Comparison of ENCODE assay signal across 11 cellular contexts in genomic region chr16:71933913-71934696, GRCh38. TPM values are rescaled to one million over a fixed set of nuclear protein-coding genes. Genes with fewer than 3 reads are reported as not detected.
DNase-seq lines count a peak whose midpoint lies in the region; ATAC-seq and TF ChIP-seq lines count a peak whose summit lies in the region.
"Had no signal": no experiment of that assay in that cellular context is flagged by ENCODE, and none has a peak within 500 bp of the region (broad histone marks: within the 10 kb centered on the region; RNA-seq: fewer than 3 reads in every experiment).

No MANE protein-coding gene starts in this region.

- no peak for TF ChIP-seq EP300 in gastroesophageal sphincter (IDR thresholded peaks at IDR 0.05)

- no peak for ATAC-seq in naive B cell (ENCODE audit: low read depth in 2 of 2)
- ATAC-seq in gastroesophageal sphincter = no peak
- ATAC-seq in HG02870 (IDR thresholded peaks at IDR 0.05; ENCODE audit: unreplicated experiment) = no peak

- H3K9me3 Mint-ChIP-seq in HFFc6 = no peaks in the 10 kb centered on the region
- no peaks in the 10 kb centered on the region for H3K9me3 Mint-ChIP-seq in naive B cell

- H3K36me3 Mint-ChIP-seq in HFFc6 (ENCODE audit: low read depth) (peaks cover 20% of the 10 kb centered on the region), naive B cell (peaks cover 0 to 5% of the 10 kb centered on the region in 2 donors)

- H3K27me3 Mint-ChIP-seq in HFFc6 (ENCODE audit: insufficient read depth) = peaks cover 2% of the 10 kb centered on the region; the same call in 1 of the 2 replicates
- no peaks in the 10 kb centered on the region for H3K27me3 Mint-ChIP-seq in naive B cell

- H3K36me3 ChIP-seq in breast epithelium (no peaks in the 10 kb centered on the region), gastroesophageal sphincter (peaks cover 0 to 30% of the 10 kb centered on the region in 2 donors)

- WGBS in gastroesophageal sphincter (ENCODE audit: low coverage in 1 of 2), 2 donors = 52 to 55% methylated on average over 4 to 5 of the region's 11 CpGs

- TF ChIP-seq POLR2A in breast epithelium (IDR thresholded peaks at IDR 0.05) (no peak), gastroesophageal sphincter (IDR thresholded peaks at IDR 0.05) (no peak)

- peaks cover 34% of the 10 kb centered on the region for H3K4me1 Mint-ChIP-seq in HFFc6 (ENCODE audit: low read depth)
- H3K4me1 Mint-ChIP-seq in naive B cell = peaks cover 0 to 13% (median 3%) of the 10 kb centered on the region in 3 donors

- H3K4me3 ChIP-seq in breast epithelium = no peak overlapping the region
- no peak overlapping the region for H3K4me3 ChIP-seq in gastroesophageal sphincter
- H3K4me3 ChIP-seq: upper lobe of left lung had no signal

- TF ChIP-seq CTCF in HFFc6 (IDR thresholded peaks at IDR 0.05) = no peak
- no peak for TF ChIP-seq CTCF in breast epithelium (IDR thresholded peaks at IDR 0.05)
- TF ChIP-seq CTCF in gastroesophageal sphincter (IDR thresholded peaks at IDR 0.05) = no peak

- H3K4me1 ChIP-seq in breast epithelium (peaks cover under 1 to 13% of the 10 kb centered on the region in 2 donors), gastroesophageal sphincter (peaks cover 0 to 44% (median 11%) of the 10 kb centered on the region in 3 donors)

- H3K4me3 Mint-ChIP-seq in HFFc6 = no peak overlapping the region
- peak overlapping the region in 1 of 8 donors; percentile 1 for H3K4me3 Mint-ChIP-seq in naive B cell
- H3K4me3 Mint-ChIP-seq: activated naive CD8-positive, alpha-beta T cell treated with anti-CD3 and anti-CD28 coated beads, Interleukin-2, amount 10 ng/mL, durations not matched to agents 7 days and 5 days had no signal

- H3K27ac ChIP-seq in breast epithelium = peak overlapping the region; percentile 52 to 59
- peak overlapping the region in 1 of 4 donors; percentile 10 for H3K27ac ChIP-seq in gastroesophageal sphincter

- H3K27me3 ChIP-seq in breast epithelium (no peaks in the 10 kb centered on the region), gastroesophageal sphincter (no peaks in the 10 kb centered on the region)
- H3K27me3 ChIP-seq: upper lobe of left lung had no signal

- intact Hi-C loops in breast epithelium (cut with DNase I; ENCODE audit: low total_unique reads) = no loop called here

- H3K9me3 ChIP-seq in breast epithelium (no peaks in the 10 kb centered on the region), gastroesophageal sphincter (no peaks in the 10 kb centered on the region)
- H3K9me3 ChIP-seq: upper lobe of left lung had no signal

- DNase-seq in AG20443 (ENCODE audit: low spot score) (peak; percentile 24), HFFc6 (peak; percentile 58), breast epithelium (ENCODE audit: low spot score in 2 of 2) (peak in 1 of 2 donors; percentile 30), naive B cell (no peak), MV-4-11 (lab: John Stamatoyannopoulos, UW) (no peak), NCI-H1436 treated with DMSO at 0.1 percent for 48 hours (lab: John Stamatoyannopoulos, UW) (no peak)
- DNase-seq: activated naive CD8-positive, alpha-beta T cell treated with anti-CD3 and anti-CD28 coated beads, Interleukin-2, amount 10 ng/mL, durations not matched to agents 7 days and 5 days; NCI-H774; upper lobe of left lung had no signal

- peak overlapping the region; percentile 67 for H3K27ac Mint-ChIP-seq in HFFc6
- H3K27ac Mint-ChIP-seq in naive B cell = peak overlapping the region in 4 of 6 donors; percentile 43 to 74 (median 64)
- H3K27ac Mint-ChIP-seq: activated naive CD8-positive, alpha-beta T cell treated with anti-CD3 and anti-CD28 coated beads, Interleukin-2, amount 10 ng/mL, durations not matched to agents 7 days and 5 days had no signal

RNA-seq across cellular contexts. Expression of gene IST1, which starts 38.8 kb away (rescaled TPM):
- 100 to 1,000 TPM; 113 to 136 (median 125) TPM for total RNA-seq in HFFc6 (2021; fragmentation: NEBNext Ultra II Directional; extraction: Animal tissue kit (Norgen Biotek cat#: 25700))
- total RNA-seq in breast epithelium (100 to 1,000 TPM; 217 to 303 (median 253) TPM), gastroesophageal sphincter (100 to 1,000 TPM; 156 to 202 (median 189) TPM)
- 100 to 1,000 TPM; 138 to 178 (median 155) TPM for polyA plus RNA-seq in naive B cell (ENCODE audit: low read depth in 6 of 6)

RNA-seq across cellular contexts. Expression of gene ZNF821, which starts 50.1 kb away (rescaled TPM):
- 1 to 10 TPM; 4.1 to 6.2 (median 4.7) TPM for total RNA-seq in HFFc6 (2021; fragmentation: NEBNext Ultra II Directional; extraction: Animal tissue kit (Norgen Biotek cat#: 25700))
- total RNA-seq in breast epithelium (10 to 100 TPM in 1 of 3 donors, 1 to 10 TPM in 2; 3.7 to 11.1 (median 9.8) TPM), gastroesophageal sphincter (1 to 10 TPM; 2.8 to 10.0 (median 7.3) TPM)
- polyA plus RNA-seq in naive B cell (ENCODE audit: low read depth in 6 of 6) = 10 to 100 TPM; 19.0 to 34.4 (median 26.9) TPM

Comparison
In these comparisons a context has a peak if more than half of its experiments do, and no peak if none do; other contexts are left out.
1. DNase-seq: peak in AG20443 (single experiment) and HFFc6 (single experiment); none in naive B cell (single experiment), MV-4-11 (single experiment) and NCI-H1436 treated with DMSO at 0.1 percent for 48 hours (single experiment).